20 cellular contexts compared by ENCODE assay signal in the genomic region with DNA sequence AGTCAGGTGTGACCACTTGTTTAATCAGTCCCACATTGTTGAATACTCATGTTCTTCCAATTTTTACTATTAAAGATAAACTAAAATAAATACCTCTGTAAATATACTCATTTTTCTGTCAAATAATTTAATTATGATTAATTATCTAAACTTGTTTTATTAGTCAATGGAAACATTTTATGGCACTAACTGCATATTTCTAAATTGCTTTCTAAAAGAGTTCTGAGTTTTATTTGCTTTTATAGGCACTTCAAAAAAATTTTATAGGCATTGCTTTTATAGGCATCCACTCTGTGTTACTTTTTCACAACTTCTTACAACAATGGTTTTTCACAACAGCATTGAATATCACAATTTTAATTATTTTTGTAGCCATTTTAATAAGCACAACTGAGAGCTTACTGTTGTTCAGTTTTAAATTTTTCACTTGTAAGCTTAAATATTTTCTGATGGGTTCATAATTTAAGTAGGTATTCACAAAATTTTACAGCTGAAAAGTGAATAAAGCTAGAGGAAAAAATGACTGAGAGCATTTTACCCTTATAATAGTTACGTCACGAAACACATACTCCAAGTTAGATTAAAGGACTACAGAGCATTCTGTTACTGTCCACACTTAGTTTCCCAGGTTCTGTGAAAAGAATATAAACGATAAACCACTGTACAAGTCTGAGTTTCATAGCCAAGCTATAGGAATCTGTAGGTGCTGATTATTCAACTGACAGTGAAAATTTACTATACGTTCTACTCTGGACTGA.
"Had no signal": no experiment of that assay in that cellular context is flagged by ENCODE, and none has a peak within 500 bp of the region (broad histone marks: within the 10 kb centered on the region; RNA-seq: fewer than 3 reads in every experiment).

No MANE protein-coding gene starts in this region.

- H3K4me1 ChIP-seq: gastrocnemius medialis, left lung, prostate gland, right atrium auricular region, sigmoid colon, spleen, testis, tibial artery had no signal

- H3K4me3 ChIP-seq: coronary artery, gastrocnemius medialis, left lung, neural progenitor cell, prostate gland, right atrium auricular region, sigmoid colon, spleen, testis, tibial artery had no signal

- H3K27ac ChIP-seq: coronary artery, gastrocnemius medialis, left lung, neural progenitor cell, prostate gland, right atrium auricular region, sigmoid colon, spleen, testis, tibial artery had no signal

- H2AFZ ChIP-seq: neural progenitor cell had no signal

- H3K27me3 ChIP-seq: gastrocnemius medialis, left lung, neural progenitor cell, right atrium auricular region, sigmoid colon, spleen, testis, tibial artery had no signal

- H3K36me3 ChIP-seq: gastrocnemius medialis, left lung, neural progenitor cell, prostate gland, right atrium auricular region, sigmoid colon, spleen, tibial artery had no signal

- H3K9ac ChIP-seq: neural progenitor cell had no signal

- H3K4me2 ChIP-seq: neural progenitor cell had no signal

- ATAC-seq: effector memory CD8-positive, alpha-beta T cell; gastrocnemius medialis; left cardiac atrium; left lung; naive thymus-derived CD4-positive, alpha-beta T cell; stimulated activated memory B cell treated with anti-CD40 and anti-IgM and Interleukin-4, amounts not matched to agents 10 μg/mL and 1 μg/mL and 100 μg/mL, for 72 hours; stimulated activated naive CD8-positive, alpha-beta T cell treated with anti-CD3 and anti-CD28 coated beads, Interleukin-15, Interleukin-2, amounts not matched to agents 100 U/mL and 50 U/mL, for 24 hours had no signal

- H3K9me3 ChIP-seq: gastrocnemius medialis, left lung, prostate gland, right atrium auricular region, sigmoid colon, spleen, testis, tibial artery had no signal

- DNase-seq: effector memory CD8-positive, alpha-beta T cell; gastrocnemius medialis; head of caudate nucleus; left cardiac atrium; left lung; mesenchymal stem cell; midbrain; naive thymus-derived CD4-positive, alpha-beta T cell; sigmoid colon; spleen; stimulated activated CD4-positive, alpha-beta T cell treated with anti-CD3 and anti-CD28 coated beads, Interleukin-4, amount 100 ng/mL, for 4 hours; stimulated activated naive CD8-positive, alpha-beta T cell treated with anti-CD3 and anti-CD28 coated beads, Interleukin-15, Interleukin-2, amounts not matched to agents 100 U/mL and 50 U/mL, for 24 hours; substantia nigra; testis; tibial artery had no signal
